In genomic region chr6:55756711-55757110, GRCh38 we compare ENCODE assay signal across 22 cellular contexts.
"Had no signal": no experiment of that assay in that cellular context is flagged by ENCODE, and none has a peak within 500 bp of the region (broad histone marks: within the 10 kb centered on the region; RNA-seq: fewer than 3 reads in every experiment).

No MANE protein-coding gene starts in this region.

- FAIRE-seq: colon had no signal

- H3K4me2 ChIP-seq: neural progenitor cell had no signal

- H3K4me1 ChIP-seq: gastrocnemius medialis, lower lobe of right lung, neural progenitor cell, sigmoid colon, spleen had no signal

- H3K9ac ChIP-seq: neural progenitor cell had no signal

- H3K9me3 ChIP-seq: gastrocnemius medialis, lower lobe of right lung, sigmoid colon, spleen, thoracic aorta had no signal

- DNase-seq: activated CD4-positive, alpha-beta T cell treated with anti-CD3 and anti-CD28 coated beads for 36 hours; activated CD4-positive, alpha-beta T cell treated with anti-CD3 and anti-CD28 coated beads, Interleukin-2, amount 50 U/mL, for 48 hours; activated CD8-positive, alpha-beta memory T cell treated with anti-CD3 and anti-CD28 coated beads, Interleukin-2, amount 50 U/mL, for 48 hours; activated naive CD4-positive, alpha-beta T cell treated with Interleukin-2 at 50 U/mL for 16 hours; activated naive CD8-positive, alpha-beta T cell treated with anti-CD3 and anti-CD28 coated beads for 36 hours; activated T-cell treated with anti-CD3 and anti-CD28 coated beads, Interleukin-2, amount 50 U/mL, for 4 hours; central memory CD4-positive, alpha-beta T cell; effector memory CD4-positive, alpha-beta T cell; gastrocnemius medialis; head of caudate nucleus; islet precursor cell; lower lobe of right lung; naive thymus-derived CD4-positive, alpha-beta T cell; retina; sigmoid colon; spleen; stimulated activated CD4-positive, alpha-beta T cell treated with anti-CD3 and anti-CD28 coated beads, Interleukin-4, amount 100 ng/mL, for 1 hour; stimulated activated naive CD4-positive, alpha-beta T cell; T1000 had no signal

- H3K27me3 ChIP-seq: gastrocnemius medialis, neural progenitor cell, sigmoid colon, spleen had no signal

- H3K36me3 ChIP-seq: gastrocnemius medialis, lower lobe of right lung, neural progenitor cell, sigmoid colon, spleen, thoracic aorta had no signal

- H2AFZ ChIP-seq: neural progenitor cell had no signal

- H3K27ac ChIP-seq: lower lobe of right lung, neural progenitor cell, sigmoid colon, spleen, thoracic aorta had no signal

- H3K4me3 ChIP-seq: gastrocnemius medialis, lower lobe of right lung, neural progenitor cell, sigmoid colon, spleen, thoracic aorta had no signal
